24 cellular contexts compared by ENCODE assay signal in genomic region chr3:44903751-44904150, GRCh38. TPM values are rescaled to one million over a fixed set of nuclear protein-coding genes. Genes with fewer than 3 reads are reported as not detected.
DNase-seq lines count a peak whose midpoint lies in the region; ATAC-seq and TF ChIP-seq lines count a peak whose summit lies in the region.
"Had no signal": no experiment of that assay in that cellular context is flagged by ENCODE, and none has a peak within 500 bp of the region (broad histone marks: within the 10 kb centered on the region; RNA-seq: fewer than 3 reads in every experiment).

No MANE protein-coding gene starts in this region.

- H2AFZ ChIP-seq in mammary epithelial cell (ENCODE audit: low read depth, low read length): peak overlapping the region; percentile 48
- H2AFZ ChIP-seq in trophoblast cell (ENCODE audit: insufficient read depth, low read length, poor library complexity): no peak overlapping the region

- WGBS in mammary epithelial cell (ENCODE audit: low coverage, missing lambda C conversion rate): 9% methylated on average over 7 of the region's 15 CpGs
- no CpG with 5 or more reads among the region's 15 CpGs for WGBS in trophoblast cell (ENCODE audit: extremely low coverage, insufficient coverage, insufficient read length)

- peak; percentile 24; the same call in 2 of the 3 replicates for ATAC-seq in SK-N-SH treated with all-trans-retinoic acid at 6 μM for 48 hours
- no peak for ATAC-seq in GM18858 (IDR thresholded peaks at IDR 0.05; ENCODE audit: unreplicated experiment)
- ATAC-seq: GM12878 had no signal

- no peaks in the 10 kb centered on the region for H3K9me3 ChIP-seq in mammary epithelial cell (replicated peaks; ENCODE audit: insufficient read depth, low read length)
- no peaks in the 10 kb centered on the region for H3K9me3 ChIP-seq in breast epithelium
- peaks cover 8% of the 10 kb centered on the region for H3K9me3 ChIP-seq in trophoblast cell (ENCODE audit: insufficient read depth, low read depth, low read length)
- H3K9me3 ChIP-seq: BE2C, BLaER1 had no signal

- CTCF ChIA-PET in mammary epithelial cell (lab: Charles Lee; ENCODE audit: low non-redundant PET): no interaction called here

- peaks cover 3% of the 10 kb centered on the region for H3K79me1 ChIP-seq in trophoblast cell (ENCODE audit: low read length)

- intact Hi-C loops in mammary epithelial cell (cut with micrococcal nuclease): no loop called here
- intact Hi-C loops in breast epithelium (cut with DNase I; ENCODE audit: low total_unique reads): no loop called here
- intact Hi-C loops in cardiac septum (cut with DNase I): no loop called here

- in situ Hi-C loops in mammary epithelial cell (cut with MboI; ENCODE audit: low sequenced_read_pairs in 2 of 2): loop anchor here in 1 of 2 donors (25.0 kb wide), 1 partner anchor 391 kb away; no protein-coding TSS in a partner anchor

- H3K36me3 ChIP-seq in mammary epithelial cell (ENCODE audit: insufficient read depth, low read length) (no peaks in the 10 kb centered on the region), breast epithelium (no peaks in the 10 kb centered on the region), trophoblast cell (ENCODE audit: control insufficient read depth in 1 of 2, insufficient read depth in 2 of 2, low read length in 2 of 2) (no peaks in the 10 kb centered on the region)
- H3K36me3 ChIP-seq: BE2C, BLaER1 had no signal

- H4K20me1 ChIP-seq in mammary epithelial cell (ENCODE audit: insufficient read depth, low read length): no peaks in the 10 kb centered on the region
- H4K20me1 ChIP-seq: BLaER1 had no signal

- H3K23ac ChIP-seq in trophoblast cell (ENCODE audit: low read length): no peak overlapping the region

- H3K27ac ChIP-seq in mammary epithelial cell (ENCODE audit: insufficient read depth, low read depth, low read length) (no peak overlapping the region), breast epithelium (no peak overlapping the region), trophoblast cell (ENCODE audit: low read depth, low read length) (no peak overlapping the region)
- H3K27ac ChIP-seq: BLaER1 had no signal

- H3K27me3 ChIP-seq in mammary epithelial cell (ENCODE audit: insufficient read depth, low read length) (no peaks in the 10 kb centered on the region), breast epithelium (peaks cover 0 to 8% of the 10 kb centered on the region in 2 donors), trophoblast cell (ENCODE audit: insufficient read depth, low read length) (no peaks in the 10 kb centered on the region)
- H3K27me3 ChIP-seq: BE2C, BLaER1 had no signal

- H3K4me1 ChIP-seq in mammary epithelial cell (ENCODE audit: insufficient read depth, low read length) (peaks cover 37% of the 10 kb centered on the region), breast epithelium (no peaks in the 10 kb centered on the region), trophoblast cell (ENCODE audit: control insufficient read depth in 1 of 2, insufficient read depth in 2 of 2, low read length in 2 of 2) (peaks cover 10 to 22% of the 10 kb centered on the region in 2 experiments)
- H3K4me1 ChIP-seq: BE2C had no signal

- no peak overlapping the region for H3K4me3 ChIP-seq in mammary epithelial cell (replicated peaks in 1 of 3; ENCODE audit: insufficient read depth in 1 of 3, low read depth in 2 of 3, low read length in 3 of 3)
- no peak overlapping the region for H3K4me3 ChIP-seq in breast epithelium
- H3K4me3 ChIP-seq in trophoblast cell (ENCODE audit: low read depth, low read length): no peak overlapping the region
- H3K4me3 ChIP-seq: BLaER1, GM12878 had no signal

- no TSS peak for BruUV-seq in mammary epithelial cell (replicated peaks; lab: Mats Ljungman, UMichigan)

- peak overlapping the region; percentile 53 for H3K18ac ChIP-seq in trophoblast cell (ENCODE audit: low read length)

- H4K91ac ChIP-seq in trophoblast cell (ENCODE audit: low read depth, low read length): peak overlapping the region; percentile 16

- H2AK5ac ChIP-seq in trophoblast cell (ENCODE audit: low read length): peak overlapping the region; percentile 73

- no peak for DNase-seq in mammary epithelial cell
- no peak for DNase-seq in breast epithelium (ENCODE audit: low spot score in 2 of 2)
- no peak for DNase-seq in trophoblast cell
- no peak for DNase-seq in cardiac septum (ENCODE audit: low spot score)
- DNase-seq: 8988T; ACHN; BE2C; C1 segment of cervical spinal cord; CD4-positive, alpha-beta memory T cell; CD4-positive, CD25-positive, alpha-beta regulatory T cell; CD8-positive, alpha-beta memory T cell; COR-L47; DMS 273 treated with DMSO at 0.1 percent for 48 hours; DMS153; DMS53; DMS79; DND-41; EL; GDM1 had no signal

- TF ChIP-seq POLR2A in breast epithelium (IDR thresholded peaks at IDR 0.05): no peak

- H3K79me2 ChIP-seq in mammary epithelial cell (ENCODE audit: insufficient read depth, low read length) (no peaks in the 10 kb centered on the region), trophoblast cell (ENCODE audit: control insufficient read depth, insufficient read depth, low read length, poor library complexity) (no peaks in the 10 kb centered on the region)

- no peak overlapping the region for H4K12ac ChIP-seq in trophoblast cell (ENCODE audit: low read depth, low read length)

- no peak overlapping the region for H2BK120ac ChIP-seq in trophoblast cell (ENCODE audit: insufficient read depth, low read length, poor library complexity)

- H4K8ac ChIP-seq in trophoblast cell (ENCODE audit: low read depth, low read length): no peak overlapping the region

- TF ChIP-seq CTCF in mammary epithelial cell (conservative IDR thresholded peaks at IDR 0.05 in 1 of 2, IDR thresholded peaks at IDR 0.05 in 1 of 2; ENCODE audit: extremely low read depth in 1 of 2, insufficient read depth in 1 of 2, low read depth in 1 of 2, low read length in 2 of 2) (no peak), breast epithelium (IDR thresholded peaks at IDR 0.05) (no peak)

- H3K14ac ChIP-seq in trophoblast cell (ENCODE audit: low read length): no peak overlapping the region

- H3K9ac ChIP-seq in mammary epithelial cell (ENCODE audit: insufficient read depth, low read length) (no peak overlapping the region), trophoblast cell (ENCODE audit: low read length) (no peak overlapping the region)
- H3K9ac ChIP-seq: BLaER1 had no signal

- no peak overlapping the region for H3K4ac ChIP-seq in trophoblast cell (ENCODE audit: low read depth, low read length)

- peak overlapping the region; percentile 73 for H2BK12ac ChIP-seq in trophoblast cell (ENCODE audit: low read length)

- H3K4me2 ChIP-seq in mammary epithelial cell (ENCODE audit: insufficient read depth, low read depth, low read length) (peak overlapping the region; percentile 3), trophoblast cell (ENCODE audit: low read length) (no peak overlapping the region)
- H3K4me2 ChIP-seq: BLaER1 had no signal

- dilution Hi-C loops in mammary epithelial cell (cut with HindIII; ENCODE audit: low sequenced_read_pairs): no loop called here

- peak overlapping the region; percentile 35 for H2BK5ac ChIP-seq in trophoblast cell (ENCODE audit: low read depth, low read length, poor library complexity)

TF ChIP-seq in SK-N-SH treated with all-trans-retinoic acid at 6 μM for 48 hours, 23 proteins besides CTCF, POLR2A, EP300 and RAD21:
- no peak for TF ChIP-seq ZC3H10 (CRISPR knock-in tag; IDR thresholded peaks at IDR 0.05)
- no peak for TF ChIP-seq ISL1 (CRISPR knock-in tag; IDR thresholded peaks at IDR 0.05)
- TF ChIP-seq TOX (CRISPR knock-in tag; IDR thresholded peaks at IDR 0.05; ENCODE audit: borderline replicate concordance): no peak
- TF ChIP-seq, protein P1, sequence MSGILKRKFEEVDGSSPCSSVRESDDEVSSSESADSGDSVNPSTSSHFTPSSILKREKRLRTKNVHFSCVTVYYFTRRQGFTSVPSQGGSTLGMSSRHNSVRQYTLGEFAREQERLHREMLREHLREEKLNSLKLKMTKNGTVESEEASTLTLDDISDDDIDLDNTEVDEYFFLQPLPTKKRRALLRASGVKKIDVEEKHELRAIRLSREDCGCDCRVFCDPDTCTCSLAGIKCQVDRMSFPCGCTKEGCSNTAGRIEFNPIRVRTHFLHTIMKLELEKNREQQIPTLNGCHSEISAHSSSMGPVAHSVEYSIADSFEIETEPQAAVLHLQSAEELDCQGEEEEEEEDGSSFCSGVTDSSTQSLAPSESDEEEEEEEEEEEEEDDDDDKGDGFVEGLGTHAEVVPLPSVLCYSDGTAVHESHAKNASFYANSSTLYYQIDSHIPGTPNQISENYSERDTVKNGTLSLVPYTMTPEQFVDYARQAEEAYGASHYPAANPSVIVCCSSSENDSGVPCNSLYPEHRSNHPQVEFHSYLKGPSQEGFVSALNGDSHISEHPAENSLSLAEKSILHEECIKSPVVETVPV (CRISPR knock-in tag; IDR thresholded peaks at IDR 0.05): no peak
- TF ChIP-seq ESRRG (CRISPR knock-in tag; IDR thresholded peaks at IDR 0.05): no peak
- no peak for TF ChIP-seq ZFP3 (CRISPR knock-in tag; IDR thresholded peaks at IDR 0.05)
TF ChIP-seq in SK-N-SH treated with all-trans-retinoic acid at 6 μM for 48 hours: peak in this region for 0.

RNA-seq across cellular contexts. Expression of gene TGM4, which starts 29.3 kb away (rescaled TPM):
- total RNA-seq in mammary epithelial cell (1 to 10 TPM in 1 of 2 donors, under 1 TPM in 1; 0.33 to 1.2 TPM), breast epithelium (under 1 TPM in 1 of 3 donors, not detected in 2; 0.16 TPM), cardiac septum (not detected)
- 1.6 TPM for polyA plus RNA-seq in mammary epithelial cell
- 3.4 TPM for polyA minus RNA-seq in mammary epithelial cell
- 0.17 and 0.18 TPM in 2 replicates for polyA plus RNA-seq in trophoblast cell (2013)
- total RNA-seq: CD4-positive, alpha-beta memory T cell; CD4-positive, CD25-positive, alpha-beta regulatory T cell; CD8-positive, alpha-beta memory T cell; G401; GM12878 had no signal
- polyA plus RNA-seq: CD4-positive, alpha-beta memory T cell; GM12878 had no signal

RNA-seq across cellular contexts. Expression of gene TMEM42, which starts 42.0 kb away (rescaled TPM):
- total RNA-seq in mammary epithelial cell: 10 to 100 TPM; 11.8 to 12.9 TPM
- 8.3 TPM for polyA plus RNA-seq in mammary epithelial cell
- polyA minus RNA-seq in mammary epithelial cell: not detected
- 10 to 100 TPM; 12.8 to 28.6 (median 20.3) TPM for total RNA-seq in breast epithelium
- polyA plus RNA-seq in trophoblast cell (2013): 4.9 and 5.7 TPM in 2 replicates
- total RNA-seq in cardiac septum: 10.5 TPM
